1 cellular context compared by ENCODE assay signal in genomic region chr19:3061214-3062161, GRCh38.
TF ChIP-seq lines count a peak whose summit lies in the region.

No MANE protein-coding gene starts in this region.

TF ChIP-seq in HepG2, 621 proteins besides CTCF, POLR2A, EP300 and RAD21 (continues in another document):
- peak; percentile 1 for TF ChIP-seq YY1 (IDR thresholded peaks at IDR 0.05; ENCODE audit: insufficient read depth, insufficient replicate concordance, low read depth, low read length)
- peak; percentile 37 for TF ChIP-seq ZFX (CRISPR knock-in tag; IDR thresholded peaks at IDR 0.05; ENCODE audit: low read depth)
- TF ChIP-seq, protein P1, sequence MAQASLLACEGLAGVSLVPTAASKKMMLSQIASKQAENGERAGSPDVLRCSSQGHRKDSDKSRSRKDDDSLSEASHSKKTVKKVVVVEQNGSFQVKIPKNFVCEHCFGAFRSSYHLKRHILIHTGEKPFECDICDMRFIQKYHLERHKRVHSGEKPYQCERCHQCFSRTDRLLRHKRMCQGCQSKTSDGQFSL (CRISPR knock-in tag; IDR thresholded peaks at IDR 0.05): peak; percentile 85
- TF ChIP-seq ZNF230 (CRISPR knock-in tag; IDR thresholded peaks at IDR 0.05): no peak
- TF ChIP-seq SALL1 (CRISPR knock-in tag; IDR thresholded peaks at IDR 0.05): peak; percentile 31; the same call in 1 of the 2 replicates
- peak; percentile 59; the same call in 1 of the 2 replicates for TF ChIP-seq ZBTB38 (CRISPR knock-in tag; IDR thresholded peaks at IDR 0.05)
- TF ChIP-seq PHF8 (CRISPR knock-in tag; IDR thresholded peaks at IDR 0.05): peak; percentile 32; the same call in 1 of the 2 replicates
- TF ChIP-seq AGO2 (optimal IDR thresholded peaks at IDR 0.05; ENCODE audit: low read depth, low read length): peak; percentile 56
- TF ChIP-seq RBFOX2 (IDR thresholded peaks at IDR 0.05; ENCODE audit: low read depth, low read length): 0 out of 2 replicates have a peak, but pooled peaks have one; percentile 23
- 0 out of 2 replicates have a peak, but pooled peaks have one; percentile 10 for TF ChIP-seq ZNF281 (CRISPR knock-in tag; IDR thresholded peaks at IDR 0.05; ENCODE audit: borderline replicate concordance)
- TF ChIP-seq ZBTB33 (CRISPR knock-in tag; IDR thresholded peaks at IDR 0.05): peak; percentile 93
- TF ChIP-seq PATZ1 (CRISPR knock-in tag; IDR thresholded peaks at IDR 0.05): peak; percentile 55
- TF ChIP-seq HOXA3 (CRISPR knock-in tag; IDR thresholded peaks at IDR 0.05): peak; percentile 70
- TF ChIP-seq, protein P2, sequence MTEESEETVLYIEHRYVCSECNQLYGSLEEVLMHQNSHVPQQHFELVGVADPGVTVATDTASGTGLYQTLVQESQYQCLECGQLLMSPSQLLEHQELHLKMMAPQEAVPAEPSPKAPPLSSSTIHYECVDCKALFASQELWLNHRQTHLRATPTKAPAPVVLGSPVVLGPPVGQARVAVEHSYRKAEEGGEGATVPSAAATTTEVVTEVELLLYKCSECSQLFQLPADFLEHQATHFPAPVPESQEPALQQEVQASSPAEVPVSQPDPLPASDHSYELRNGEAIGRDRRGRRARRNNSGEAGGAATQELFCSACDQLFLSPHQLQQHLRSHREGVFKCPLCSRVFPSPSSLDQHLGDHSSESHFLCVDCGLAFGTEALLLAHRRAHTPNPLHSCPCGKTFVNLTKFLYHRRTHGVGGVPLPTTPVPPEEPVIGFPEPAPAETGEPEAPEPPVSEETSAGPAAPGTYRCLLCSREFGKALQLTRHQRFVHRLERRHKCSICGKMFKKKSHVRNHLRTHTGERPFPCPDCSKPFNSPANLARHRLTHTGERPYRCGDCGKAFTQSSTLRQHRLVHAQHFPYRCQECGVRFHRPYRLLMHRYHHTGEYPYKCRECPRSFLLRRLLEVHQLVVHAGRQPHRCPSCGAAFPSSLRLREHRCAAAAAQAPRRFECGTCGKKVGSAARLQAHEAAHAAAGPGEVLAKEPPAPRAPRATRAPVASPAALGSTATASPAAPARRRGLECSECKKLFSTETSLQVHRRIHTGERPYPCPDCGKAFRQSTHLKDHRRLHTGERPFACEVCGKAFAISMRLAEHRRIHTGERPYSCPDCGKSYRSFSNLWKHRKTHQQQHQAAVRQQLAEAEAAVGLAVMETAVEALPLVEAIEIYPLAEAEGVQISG (CRISPR knock-in tag; IDR thresholded peaks at IDR 0.05): 0 out of 2 replicates have a peak, but pooled peaks have one; percentile 22
- TF ChIP-seq RAD51 (IDR thresholded peaks at IDR 0.05; ENCODE audit: borderline replicate concordance): no peak
- peak in 1 of 2 experiments; percentile 38; a peak in 1 of 4 replicates for TF ChIP-seq HMGXB4 (CRISPR knock-in tag; IDR thresholded peaks at IDR 0.05; ENCODE audit: borderline replicate concordance in 1 of 2, low read depth in 1 of 2)
- peak; percentile 96 for TF ChIP-seq SRSF1 (optimal IDR thresholded peaks at IDR 0.05; ENCODE audit: low read depth, low read length)
- 0 out of 2 replicates have a peak, but pooled peaks have one; percentile 14 for TF ChIP-seq TBX2 (CRISPR knock-in tag; IDR thresholded peaks at IDR 0.05; ENCODE audit: borderline replicate concordance)
- no peak for TF ChIP-seq HNRNPL (IDR thresholded peaks at IDR 0.05; ENCODE audit: low read depth, low read length)
- TF ChIP-seq MAZ (IDR thresholded peaks at IDR 0.05; ENCODE audit: borderline replicate concordance, low read depth, low read length): no peak
- 0 out of 2 replicates have a peak, but pooled peaks have one; percentile 24 for TF ChIP-seq MAZ (CRISPR knock-in tag; IDR thresholded peaks at IDR 0.05; ENCODE audit: low read depth)
- TF ChIP-seq TEAD3 (CRISPR knock-in tag; optimal IDR thresholded peaks at IDR 0.05; ENCODE audit: borderline replicate concordance): peak; percentile 25
- TF ChIP-seq LCORL (IDR thresholded peaks at IDR 0.05): no peak
- TF ChIP-seq LCORL (CRISPR knock-in tag; IDR thresholded peaks at IDR 0.05): no peak
- no peak for TF ChIP-seq ESRRA (CRISPR knock-in tag; IDR thresholded peaks at IDR 0.05; ENCODE audit: low read depth)
- no peak for TF ChIP-seq ZNF644 (CRISPR knock-in tag; IDR thresholded peaks at IDR 0.05; ENCODE audit: low read depth)
- TF ChIP-seq, protein P3, sequence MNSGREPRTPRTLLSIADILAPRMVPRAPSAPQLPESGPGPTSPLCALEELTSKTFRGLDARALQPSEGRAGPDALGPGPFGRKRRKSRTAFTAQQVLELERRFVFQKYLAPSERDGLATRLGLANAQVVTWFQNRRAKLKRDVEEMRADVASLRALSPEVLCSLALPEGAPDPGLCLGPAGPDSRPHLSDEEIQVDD (CRISPR knock-in tag; IDR thresholded peaks at IDR 0.05; ENCODE audit: borderline replicate concordance): no peak
- no peak for TF ChIP-seq PHF20 (CRISPR knock-in tag; IDR thresholded peaks at IDR 0.05)
- TF ChIP-seq SAP130 (CRISPR knock-in tag; IDR thresholded peaks at IDR 0.05; ENCODE audit: low read depth): peak; percentile 9; the same call in 1 of the 2 replicates
- no peak for TF ChIP-seq ZFP90 (CRISPR knock-in tag; IDR thresholded peaks at IDR 0.05; ENCODE audit: borderline replicate concordance)
- 0 out of 2 replicates have a peak, but pooled peaks have one; percentile 11 for TF ChIP-seq MAX (IDR thresholded peaks at IDR 0.05)
- TF ChIP-seq, protein P4, sequence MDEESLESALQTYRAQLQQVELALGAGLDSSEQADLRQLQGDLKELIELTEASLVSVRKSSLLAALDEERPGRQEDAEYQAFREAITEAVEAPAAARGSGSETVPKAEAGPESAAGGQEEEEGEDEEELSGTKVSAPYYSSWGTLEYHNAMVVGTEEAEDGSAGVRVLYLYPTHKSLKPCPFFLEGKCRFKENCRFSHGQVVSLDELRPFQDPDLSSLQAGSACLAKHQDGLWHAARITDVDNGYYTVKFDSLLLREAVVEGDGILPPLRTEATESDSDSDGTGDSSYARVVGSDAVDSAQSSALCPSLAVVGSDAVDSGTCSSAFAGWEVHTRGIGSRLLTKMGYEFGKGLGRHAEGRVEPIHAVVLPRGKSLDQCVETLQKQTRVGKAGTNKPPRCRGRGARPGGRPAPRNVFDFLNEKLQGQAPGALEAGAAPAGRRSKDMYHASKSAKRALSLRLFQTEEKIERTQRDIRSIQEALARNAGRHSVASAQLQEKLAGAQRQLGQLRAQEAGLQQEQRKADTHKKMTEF (CRISPR knock-in tag; IDR thresholded peaks at IDR 0.05): peak; percentile 36; the same call in 1 of the 2 replicates
- TF ChIP-seq MYC (CRISPR knock-in tag; IDR thresholded peaks at IDR 0.05; ENCODE audit: borderline replicate concordance): no peak
- TF ChIP-seq ZNF446 (CRISPR knock-in tag; IDR thresholded peaks at IDR 0.05): no peak
- TF ChIP-seq, protein P5, sequence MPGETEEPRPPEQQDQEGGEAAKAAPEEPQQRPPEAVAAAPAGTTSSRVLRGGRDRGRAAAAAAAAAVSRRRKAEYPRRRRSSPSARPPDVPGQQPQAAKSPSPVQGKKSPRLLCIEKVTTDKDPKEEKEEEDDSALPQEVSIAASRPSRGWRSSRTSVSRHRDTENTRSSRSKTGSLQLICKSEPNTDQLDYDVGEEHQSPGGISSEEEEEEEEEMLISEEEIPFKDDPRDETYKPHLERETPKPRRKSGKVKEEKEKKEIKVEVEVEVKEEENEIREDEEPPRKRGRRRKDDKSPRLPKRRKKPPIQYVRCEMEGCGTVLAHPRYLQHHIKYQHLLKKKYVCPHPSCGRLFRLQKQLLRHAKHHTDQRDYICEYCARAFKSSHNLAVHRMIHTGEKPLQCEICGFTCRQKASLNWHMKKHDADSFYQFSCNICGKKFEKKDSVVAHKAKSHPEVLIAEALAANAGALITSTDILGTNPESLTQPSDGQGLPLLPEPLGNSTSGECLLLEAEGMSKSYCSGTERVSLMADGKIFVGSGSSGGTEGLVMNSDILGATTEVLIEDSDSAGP (CRISPR knock-in tag; IDR thresholded peaks at IDR 0.05; ENCODE audit: borderline replicate concordance): peak; percentile 29; the same call in 1 of the 2 replicates
- TF ChIP-seq, protein P6, sequence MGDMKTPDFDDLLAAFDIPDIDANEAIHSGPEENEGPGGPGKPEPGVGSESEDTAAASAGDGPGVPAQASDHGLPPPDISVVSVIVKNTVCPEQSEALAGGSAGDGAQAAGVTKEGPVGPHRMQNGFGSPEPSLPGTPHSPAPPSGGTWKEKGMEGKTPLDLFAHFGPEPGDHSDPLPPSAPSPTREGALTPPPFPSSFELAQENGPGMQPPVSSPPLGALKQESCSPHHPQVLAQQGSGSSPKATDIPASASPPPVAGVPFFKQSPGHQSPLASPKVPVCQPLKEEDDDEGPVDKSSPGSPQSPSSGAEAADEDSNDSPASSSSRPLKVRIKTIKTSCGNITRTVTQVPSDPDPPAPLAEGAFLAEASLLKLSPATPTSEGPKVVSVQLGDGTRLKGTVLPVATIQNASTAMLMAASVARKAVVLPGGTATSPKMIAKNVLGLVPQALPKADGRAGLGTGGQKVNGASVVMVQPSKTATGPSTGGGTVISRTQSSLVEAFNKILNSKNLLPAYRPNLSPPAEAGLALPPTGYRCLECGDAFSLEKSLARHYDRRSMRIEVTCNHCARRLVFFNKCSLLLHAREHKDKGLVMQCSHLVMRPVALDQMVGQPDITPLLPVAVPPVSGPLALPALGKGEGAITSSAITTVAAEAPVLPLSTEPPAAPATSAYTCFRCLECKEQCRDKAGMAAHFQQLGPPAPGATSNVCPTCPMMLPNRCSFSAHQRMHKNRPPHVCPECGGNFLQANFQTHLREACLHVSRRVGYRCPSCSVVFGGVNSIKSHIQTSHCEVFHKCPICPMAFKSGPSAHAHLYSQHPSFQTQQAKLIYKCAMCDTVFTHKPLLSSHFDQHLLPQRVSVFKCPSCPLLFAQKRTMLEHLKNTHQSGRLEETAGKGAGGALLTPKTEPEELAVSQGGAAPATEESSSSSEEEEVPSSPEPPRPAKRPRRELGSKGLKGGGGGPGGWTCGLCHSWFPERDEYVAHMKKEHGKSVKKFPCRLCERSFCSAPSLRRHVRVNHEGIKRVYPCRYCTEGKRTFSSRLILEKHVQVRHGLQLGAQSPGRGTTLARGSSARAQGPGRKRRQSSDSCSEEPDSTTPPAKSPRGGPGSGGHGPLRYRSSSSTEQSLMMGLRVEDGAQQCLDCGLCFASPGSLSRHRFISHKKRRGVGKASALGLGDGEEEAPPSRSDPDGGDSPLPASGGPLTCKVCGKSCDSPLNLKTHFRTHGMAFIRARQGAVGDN (CRISPR knock-in tag; IDR thresholded peaks at IDR 0.05): peak; percentile 50
- TF ChIP-seq GABPB1 (CRISPR knock-in tag; IDR thresholded peaks at IDR 0.05): peak; percentile 29; the same call in 1 of the 2 replicates
- TF ChIP-seq HES4 (CRISPR knock-in tag; IDR thresholded peaks at IDR 0.05; ENCODE audit: borderline replicate concordance): 0 out of 2 replicates have a peak, but pooled peaks have one; percentile 52
- TF ChIP-seq ZNF768 (CRISPR knock-in tag; IDR thresholded peaks at IDR 0.05): 0 out of 2 replicates have a peak, but pooled peaks have one; percentile 5
